Comparison of ENCODE assay signal across 11 cellular contexts in the genomic region with DNA sequence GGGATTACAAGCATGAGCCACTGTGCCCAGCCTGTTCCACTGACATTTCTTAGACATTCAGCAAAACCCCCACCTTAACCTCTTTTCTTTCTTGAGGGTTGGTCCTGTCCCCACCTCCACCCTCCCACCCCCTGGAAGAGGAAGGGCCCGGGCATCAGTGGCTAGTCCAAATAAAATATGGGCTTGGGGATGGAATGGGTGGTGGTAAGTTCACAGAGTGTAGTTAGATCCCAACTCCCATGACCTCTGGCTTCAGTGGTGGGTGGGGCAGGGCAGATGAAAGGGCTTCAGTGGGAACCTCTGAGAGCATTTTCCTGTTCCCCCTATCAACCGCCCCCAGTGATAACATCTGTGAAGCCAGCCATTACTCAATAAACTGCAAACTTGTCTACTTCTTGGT. TPM values are rescaled to one million over a fixed set of nuclear protein-coding genes. Genes with fewer than 3 reads are reported as not detected.
DNase-seq lines count a peak whose midpoint lies in the region; ATAC-seq and TF ChIP-seq lines count a peak whose summit lies in the region.
"Had no signal": no experiment of that assay in that cellular context is flagged by ENCODE, and none has a peak within 500 bp of the region (broad histone marks: within the 10 kb centered on the region; RNA-seq: fewer than 3 reads in every experiment).

No MANE protein-coding gene starts in this region.

- peaks cover 13% of the 10 kb centered on the region for H3K79me2 ChIP-seq in osteoblast (ENCODE audit: insufficient read depth, low read length)

- H3K36me3 Mint-ChIP-seq in CD4-positive, alpha-beta memory T cell: peaks cover 20 to 43% of the 10 kb centered on the region in 2 donors
- peaks cover 25% of the 10 kb centered on the region for H3K36me3 Mint-ChIP-seq in brain

- POLR2A ChIA-PET in CD4-positive, alpha-beta memory T cell (lab: Charles Lee; ENCODE audit: partially characterized antibody): interaction anchor here (0.9 to 5.6 kb wide), 6 partner anchors 9 to 43 kb away, joined by 3 to 69 read pairs (median 22); a partner anchor contains a TSS

- no peaks in the 10 kb centered on the region for H3K9me3 Mint-ChIP-seq in CD4-positive, alpha-beta memory T cell
- H3K9me3 Mint-ChIP-seq in brain: no peaks in the 10 kb centered on the region

- H3K4me3 Mint-ChIP-seq in CD4-positive, alpha-beta memory T cell: no peak overlapping the region
- peak overlapping the region in 4 of 5 experiments; percentile 28 to 71 (median 40) for H3K4me3 Mint-ChIP-seq in brain

- H3K27me3 Mint-ChIP-seq in CD4-positive, alpha-beta memory T cell: peaks cover 0 to 4% of the 10 kb centered on the region in 2 donors
- peaks cover 27% of the 10 kb centered on the region for H3K27me3 Mint-ChIP-seq in brain

- intact Hi-C loops in CD4-positive, alpha-beta memory T cell (cut with micrococcal nuclease): loop anchor here (1.0 to 5.0 kb wide), 4 partner anchors 9 to 101 kb away; no protein-coding TSS in a partner anchor

- CTCF ChIA-PET in CD4-positive, alpha-beta memory T cell (lab: Charles Lee; ENCODE audit: partially characterized antibody): interaction anchor here (0.7 to 26.6 kb wide), 11 partner anchors 11 to 100 kb away, joined by 3 to 645 read pairs (median 7); a partner anchor contains a TSS

- H3K27me3 ChIP-seq in CD4-positive, alpha-beta memory T cell (ENCODE audit: insufficient read depth, low read length): no peaks in the 10 kb centered on the region
- no peaks in the 10 kb centered on the region for H3K27me3 ChIP-seq in osteoblast (ENCODE audit: insufficient read depth, low read length)
- H3K27me3 ChIP-seq: BE2C had no signal

- H2AFZ ChIP-seq in osteoblast (ENCODE audit: low read length): no peak overlapping the region

- peaks cover 22% of the 10 kb centered on the region for H3K36me3 ChIP-seq in CD4-positive, alpha-beta memory T cell (ENCODE audit: insufficient read depth, low read length)
- H3K36me3 ChIP-seq in osteoblast (ENCODE audit: insufficient read depth, low read length): peaks cover 47% of the 10 kb centered on the region
- H3K36me3 ChIP-seq: BE2C had no signal

- H3K4me3 ChIP-seq in CD4-positive, alpha-beta memory T cell (ENCODE audit: low read length in 2 of 2): no peak overlapping the region
- no peak overlapping the region for H3K4me3 ChIP-seq in osteoblast (ENCODE audit: insufficient read depth, low read length)

- TF ChIP-seq CTCF in 22Rv1 (IDR thresholded peaks at IDR 0.05) (no peak), brain (conservative IDR thresholded peaks at IDR 0.05) (no peak), osteoblast (IDR thresholded peaks at IDR 0.05; ENCODE audit: extremely low read depth, low read depth, low read length) (no peak)

- H3K4me1 Mint-ChIP-seq in CD4-positive, alpha-beta memory T cell: peaks cover 16 to 25% (median 19%) of the 10 kb centered on the region in 4 donors
- peaks cover 32% of the 10 kb centered on the region for H3K4me1 Mint-ChIP-seq in brain

- peaks cover 27% of the 10 kb centered on the region for H3K4me1 ChIP-seq in CD4-positive, alpha-beta memory T cell (ENCODE audit: insufficient read depth, low read length)
- H3K4me1 ChIP-seq in osteoblast (ENCODE audit: insufficient read depth, low read length): peaks cover 15% of the 10 kb centered on the region

- H3K27ac ChIP-seq in 22Rv1 (peak overlapping the region; percentile 99), osteoblast (ENCODE audit: low read depth, low read length) (no peak overlapping the region)
- H3K27ac ChIP-seq in CD4-positive, alpha-beta memory T cell (ENCODE audit: low read depth, low read length): no peak overlapping the region
- H3K27ac ChIP-seq: KMS-11 had no signal

- peak overlapping the region in 6 of 7 donors; percentile 42 to 99 (median 80) for H3K27ac Mint-ChIP-seq in CD4-positive, alpha-beta memory T cell
- peak overlapping the region; percentile 69 to 98 (median 86) for H3K27ac Mint-ChIP-seq in brain

- H3K4me2 ChIP-seq in osteoblast (ENCODE audit: insufficient read depth, low read length): no peak overlapping the region
- H3K4me2 ChIP-seq: KMS-11 had no signal

- peaks cover 29% of the 10 kb centered on the region for H4K20me1 ChIP-seq in osteoblast (ENCODE audit: insufficient read depth, low read length)

- no peaks in the 10 kb centered on the region for H3K9me3 ChIP-seq in CD4-positive, alpha-beta memory T cell (ENCODE audit: control insufficient read depth in 1 of 2, low read length in 2 of 2)
- H3K9me3 ChIP-seq in osteoblast (ENCODE audit: low read depth, low read length): no peaks in the 10 kb centered on the region
- H3K9me3 ChIP-seq: BE2C had no signal

- no peak for ATAC-seq in GM21367 (IDR thresholded peaks at IDR 0.05; ENCODE audit: unreplicated experiment)

- no peak for DNase-seq in CD4-positive, alpha-beta memory T cell
- peak; percentile 55 for DNase-seq in osteoblast (ENCODE audit: insufficient read length, low spot score, missing footprints)
- DNase-seq in activated gamma-delta T cell (lab: John Stamatoyannopoulos, UW): no peak
- DNase-seq in LoVo (ENCODE audit: low spot score): no peak
- DNase-seq: GOT3, NCI-H187 treated with DMSO at 0.1 percent for 48 hours had no signal

RNA-seq across cellular contexts. Expression of a gene that starts 9.8 kb away (rescaled TPM):
- total RNA-seq in CD4-positive, alpha-beta memory T cell: 100 to 1,000 TPM; 118 to 123 TPM
- polyA plus RNA-seq in CD4-positive, alpha-beta memory T cell: 10 to 100 TPM; 10.8 to 21.0 TPM
- polyA plus RNA-seq in brain (ENCODE audit: insufficient read depth, low read depth, low replicate concordance): 25.9 TPM
- 103 and 106 TPM in 2 replicates for total RNA-seq in osteoblast

RNA-seq across cellular contexts. Expression of a gene that starts 9.9 kb away (rescaled TPM):
- total RNA-seq in CD4-positive, alpha-beta memory T cell: 1 to 10 TPM; 1.1 to 1.8 TPM
- under 1 TPM; 0.20 to 0.29 TPM for polyA plus RNA-seq in CD4-positive, alpha-beta memory T cell
- 8.2 TPM for polyA plus RNA-seq in brain (ENCODE audit: insufficient read depth, low read depth, low replicate concordance)
- total RNA-seq in osteoblast: 0.72 and 1.2 TPM in 2 replicates

RNA-seq across cellular contexts. Expression of a gene that starts 20.9 kb away (rescaled TPM):
- total RNA-seq in CD4-positive, alpha-beta memory T cell: not detected
- polyA plus RNA-seq in CD4-positive, alpha-beta memory T cell: not detected
- polyA plus RNA-seq in brain (ENCODE audit: insufficient read depth, low read depth, low replicate concordance): 5.0 TPM
- 26.4 and 30.1 TPM in 2 replicates for total RNA-seq in osteoblast

RNA-seq across cellular contexts. Expression of a gene that starts 41.2 kb away (rescaled TPM):
- total RNA-seq in CD4-positive, alpha-beta memory T cell: 10 to 100 TPM; 33.4 to 33.9 TPM
- 10 to 100 TPM in 1 of 2 donors, 1 to 10 TPM in 1; 8.4 to 19.9 TPM for polyA plus RNA-seq in CD4-positive, alpha-beta memory T cell
- polyA plus RNA-seq in brain (ENCODE audit: insufficient read depth, low read depth, low replicate concordance): 54.6 TPM
- 117 and 127 TPM in 2 replicates for total RNA-seq in osteoblast

RNA-seq across cellular contexts. Expression of a gene that starts 53.5 kb away (rescaled TPM):
- total RNA-seq in CD4-positive, alpha-beta memory T cell: 10 to 100 TPM; 11.5 to 14.3 TPM
- polyA plus RNA-seq in CD4-positive, alpha-beta memory T cell: 10 to 100 TPM in 1 of 2 donors, 1 to 10 TPM in 1; 5.0 to 10.3 TPM
- polyA plus RNA-seq in brain (ENCODE audit: insufficient read depth, low read depth, low replicate concordance): 9.2 TPM
- 3.2 and 3.3 TPM in 2 replicates for total RNA-seq in osteoblast

Comparison
In these comparisons a context has a peak if more than half of its experiments do, and no peak if none do; other contexts are left out.
1. H3K4me3 Mint-ChIP-seq: peak in brain (4 of 5); none in CD4-positive, alpha-beta memory T cell (0 of 8).
2. RNA of a gene that starts 20.9 kb away (total RNA-seq): 26.4 to 30.1 TPM in osteoblast; not detected in CD4-positive, alpha-beta memory T cell; every median in the first group is over 10 times any median in the second.